1 cellular context compared by ENCODE assay signal in the genomic region with DNA sequence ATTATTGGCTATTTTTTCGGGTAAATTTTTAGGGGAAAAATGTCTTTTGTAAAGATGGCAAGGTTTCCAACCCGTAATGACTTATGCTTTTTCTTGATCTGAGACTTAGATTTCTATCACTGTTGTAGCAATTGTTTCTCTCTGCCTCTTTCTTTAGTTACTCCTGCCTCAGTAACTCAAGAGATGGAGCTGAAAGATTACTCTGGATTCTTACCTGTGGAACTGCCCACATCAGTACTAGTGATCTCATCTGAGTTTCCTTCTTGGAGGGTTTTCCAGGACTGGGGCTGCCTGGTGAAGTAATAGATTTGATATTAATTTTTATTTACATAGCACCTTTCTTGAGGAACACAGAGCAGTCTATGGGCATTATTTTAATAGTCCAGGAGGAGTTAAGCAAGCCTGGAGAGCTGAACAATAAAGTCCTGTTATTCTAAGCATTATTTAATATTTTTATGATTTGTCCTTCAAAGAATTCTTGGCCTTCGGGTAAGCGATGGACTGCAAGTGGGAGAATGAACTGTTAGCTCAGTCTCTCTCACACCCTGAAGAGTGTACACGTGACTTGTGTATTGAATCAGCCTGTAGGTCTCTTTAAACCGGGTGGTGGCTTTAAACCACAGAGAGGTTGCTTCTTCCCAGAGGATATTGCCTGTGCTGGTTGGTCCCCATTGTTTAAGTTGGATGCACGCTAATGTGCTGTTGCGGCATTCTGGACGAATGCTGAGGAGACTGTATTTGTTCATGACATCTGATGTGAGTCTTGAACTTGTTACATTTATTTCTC.
TF ChIP-seq lines count a peak whose summit lies in the region.

No MANE protein-coding gene starts in this region.

TF ChIP-seq in IMR-90, 13 proteins besides CTCF, POLR2A, EP300 and RAD21 (continued from another document):
- TF ChIP-seq MAZ (IDR thresholded peaks at IDR 0.05; ENCODE audit: borderline replicate concordance, low read depth, low read length): no peak
